In genomic region chr7:8176370-8177081, GRCh38 we compare ENCODE assay signal across 1 cellular context.
TF ChIP-seq lines count a peak whose summit lies in the region.

No MANE protein-coding gene starts in this region.

TF ChIP-seq in WTC11, 78 proteins besides CTCF, POLR2A, EP300 and RAD21 (continued from another document):
- no peak for TF ChIP-seq AR (CRISPR knock-in tag; IDR thresholded peaks at IDR 0.05)
- TF ChIP-seq MXD4 (CRISPR knock-in tag; IDR thresholded peaks at IDR 0.05; ENCODE audit: borderline replicate concordance): no peak
- TF ChIP-seq SMAD3 (CRISPR knock-in tag; IDR thresholded peaks at IDR 0.05; ENCODE audit: borderline replicate concordance): no peak
- no peak for TF ChIP-seq AFF4 (CRISPR knock-in tag; IDR thresholded peaks at IDR 0.05; ENCODE audit: borderline replicate concordance)
- no peak for TF ChIP-seq HMGA2 (CRISPR knock-in tag; IDR thresholded peaks at IDR 0.05)
- TF ChIP-seq GRHL2 (CRISPR knock-in tag; IDR thresholded peaks at IDR 0.05; ENCODE audit: insufficient replicate concordance, severe bottlenecking): no peak
- no peak for TF ChIP-seq ZNF281 (CRISPR knock-in tag; IDR thresholded peaks at IDR 0.05)
- TF ChIP-seq SOX15 (CRISPR knock-in tag; IDR thresholded peaks at IDR 0.05): no peak
- no peak for TF ChIP-seq KAT7 (CRISPR knock-in tag; IDR thresholded peaks at IDR 0.05; ENCODE audit: borderline replicate concordance)
- TF ChIP-seq ARID4B (CRISPR knock-in tag; IDR thresholded peaks at IDR 0.05; ENCODE audit: borderline replicate concordance): no peak
